Comparison of ENCODE assay signal across 2 cellular contexts in the genomic region with DNA sequence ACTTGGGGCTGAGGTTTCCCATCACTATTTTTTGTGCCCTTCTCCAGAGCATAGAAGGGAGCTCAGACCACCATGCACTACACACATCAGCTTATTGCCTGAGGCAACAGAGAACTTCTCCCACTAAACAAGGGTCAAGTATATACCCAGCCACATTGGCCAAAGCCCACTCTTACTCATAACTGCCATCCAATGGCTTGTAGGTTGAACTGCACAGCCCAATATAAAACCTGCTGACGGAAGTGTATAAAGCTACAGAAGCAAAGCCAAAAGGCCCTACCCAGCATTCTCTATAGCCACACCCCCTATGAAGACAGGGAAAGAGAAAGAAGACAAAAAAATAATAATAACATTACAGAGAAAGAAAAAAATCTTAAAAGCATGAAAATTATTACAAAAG.
TF ChIP-seq lines count a peak whose summit lies in the region.

No MANE protein-coding gene starts in this region.

TF ChIP-seq in HCT116, 20 proteins besides CTCF, POLR2A, EP300 and RAD21 (continued from another document):
- no peak for TF ChIP-seq ZBTB33 (IDR thresholded peaks at IDR 0.05; ENCODE audit: extremely low read depth, insufficient replicate concordance, low read length)
- TF ChIP-seq, protein P1, sequence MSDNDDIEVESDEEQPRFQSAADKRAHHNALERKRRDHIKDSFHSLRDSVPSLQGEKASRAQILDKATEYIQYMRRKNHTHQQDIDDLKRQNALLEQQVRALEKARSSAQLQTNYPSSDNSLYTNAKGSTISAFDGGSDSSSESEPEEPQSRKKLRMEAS (IDR thresholded peaks at IDR 0.05): no peak

TF ChIP-seq in WTC11, 78 proteins besides CTCF, POLR2A, EP300 and RAD21 (continued from another document):
- TF ChIP-seq, protein P2, sequence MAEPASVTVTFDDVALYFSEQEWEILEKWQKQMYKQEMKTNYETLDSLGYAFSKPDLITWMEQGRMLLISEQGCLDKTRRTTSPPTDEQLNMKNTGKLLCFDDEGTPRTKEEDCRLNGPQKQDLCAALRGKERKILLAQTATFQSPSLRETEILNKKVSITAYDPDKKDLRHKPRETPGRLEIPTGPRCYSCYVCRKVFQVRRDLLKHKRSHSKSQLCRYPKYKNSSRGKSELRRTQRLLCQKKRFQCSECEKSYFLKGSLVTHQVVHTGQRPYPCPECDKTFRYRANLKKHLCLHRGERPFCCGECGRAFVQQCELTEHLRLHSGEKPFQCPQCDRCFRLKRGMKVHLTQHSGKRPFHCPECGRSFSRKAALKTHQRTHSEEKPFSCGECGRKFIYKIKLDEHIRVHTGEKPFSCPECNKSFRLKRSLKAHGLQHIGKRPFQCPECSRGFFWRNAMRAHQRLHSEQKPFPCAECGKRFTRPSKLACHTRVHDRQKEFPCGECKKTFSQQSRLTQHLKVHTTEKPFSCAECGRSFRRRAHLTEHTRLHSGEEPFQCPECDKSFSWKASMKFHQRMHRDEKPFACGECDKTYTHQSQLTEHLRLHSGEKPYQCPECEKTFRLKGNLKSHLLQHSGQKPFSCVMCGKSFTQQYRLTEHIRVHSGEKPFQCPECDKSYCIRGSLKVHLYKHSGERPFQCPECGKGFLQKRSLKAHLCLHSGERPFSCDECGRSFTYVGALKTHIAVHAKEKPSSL (CRISPR knock-in tag; conservative IDR thresholded peaks at IDR 0.05): no peak
- TF ChIP-seq ETV6 (CRISPR knock-in tag; IDR thresholded peaks at IDR 0.05) (no peak), PRRX2 (CRISPR knock-in tag; IDR thresholded peaks at IDR 0.05) (no peak), USF2 (CRISPR knock-in tag; IDR thresholded peaks at IDR 0.05) (no peak), IRF2 (CRISPR knock-in tag; IDR thresholded peaks at IDR 0.05; ENCODE audit: borderline replicate concordance, low read depth) (no peak), JAZF1 (CRISPR knock-in tag; IDR thresholded peaks at IDR 0.05) (no peak), FOXK1 (CRISPR knock-in tag; IDR thresholded peaks at IDR 0.05) (no peak), ZNF232 (CRISPR knock-in tag; IDR thresholded peaks at IDR 0.05) (no peak), CREM (CRISPR knock-in tag; IDR thresholded peaks at IDR 0.05) (no peak)
- TF ChIP-seq, protein P3, sequence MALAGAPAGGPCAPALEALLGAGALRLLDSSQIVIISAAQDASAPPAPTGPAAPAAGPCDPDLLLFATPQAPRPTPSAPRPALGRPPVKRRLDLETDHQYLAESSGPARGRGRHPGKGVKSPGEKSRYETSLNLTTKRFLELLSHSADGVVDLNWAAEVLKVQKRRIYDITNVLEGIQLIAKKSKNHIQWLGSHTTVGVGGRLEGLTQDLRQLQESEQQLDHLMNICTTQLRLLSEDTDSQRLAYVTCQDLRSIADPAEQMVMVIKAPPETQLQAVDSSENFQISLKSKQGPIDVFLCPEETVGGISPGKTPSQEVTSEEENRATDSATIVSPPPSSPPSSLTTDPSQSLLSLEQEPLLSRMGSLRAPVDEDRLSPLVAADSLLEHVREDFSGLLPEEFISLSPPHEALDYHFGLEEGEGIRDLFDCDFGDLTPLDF (CRISPR knock-in tag; IDR thresholded peaks at IDR 0.05): no peak
- TF ChIP-seq, protein P4, sequence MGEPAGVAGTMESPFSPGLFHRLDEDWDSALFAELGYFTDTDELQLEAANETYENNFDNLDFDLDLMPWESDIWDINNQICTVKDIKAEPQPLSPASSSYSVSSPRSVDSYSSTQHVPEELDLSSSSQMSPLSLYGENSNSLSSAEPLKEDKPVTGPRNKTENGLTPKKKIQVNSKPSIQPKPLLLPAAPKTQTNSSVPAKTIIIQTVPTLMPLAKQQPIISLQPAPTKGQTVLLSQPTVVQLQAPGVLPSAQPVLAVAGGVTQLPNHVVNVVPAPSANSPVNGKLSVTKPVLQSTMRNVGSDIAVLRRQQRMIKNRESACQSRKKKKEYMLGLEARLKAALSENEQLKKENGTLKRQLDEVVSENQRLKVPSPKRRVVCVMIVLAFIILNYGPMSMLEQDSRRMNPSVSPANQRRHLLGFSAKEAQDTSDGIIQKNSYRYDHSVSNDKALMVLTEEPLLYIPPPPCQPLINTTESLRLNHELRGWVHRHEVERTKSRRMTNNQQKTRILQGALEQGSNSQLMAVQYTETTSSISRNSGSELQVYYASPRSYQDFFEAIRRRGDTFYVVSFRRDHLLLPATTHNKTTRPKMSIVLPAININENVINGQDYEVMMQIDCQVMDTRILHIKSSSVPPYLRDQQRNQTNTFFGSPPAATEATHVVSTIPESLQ (CRISPR knock-in tag; IDR thresholded peaks at IDR 0.05): no peak
- TF ChIP-seq, protein P5, sequence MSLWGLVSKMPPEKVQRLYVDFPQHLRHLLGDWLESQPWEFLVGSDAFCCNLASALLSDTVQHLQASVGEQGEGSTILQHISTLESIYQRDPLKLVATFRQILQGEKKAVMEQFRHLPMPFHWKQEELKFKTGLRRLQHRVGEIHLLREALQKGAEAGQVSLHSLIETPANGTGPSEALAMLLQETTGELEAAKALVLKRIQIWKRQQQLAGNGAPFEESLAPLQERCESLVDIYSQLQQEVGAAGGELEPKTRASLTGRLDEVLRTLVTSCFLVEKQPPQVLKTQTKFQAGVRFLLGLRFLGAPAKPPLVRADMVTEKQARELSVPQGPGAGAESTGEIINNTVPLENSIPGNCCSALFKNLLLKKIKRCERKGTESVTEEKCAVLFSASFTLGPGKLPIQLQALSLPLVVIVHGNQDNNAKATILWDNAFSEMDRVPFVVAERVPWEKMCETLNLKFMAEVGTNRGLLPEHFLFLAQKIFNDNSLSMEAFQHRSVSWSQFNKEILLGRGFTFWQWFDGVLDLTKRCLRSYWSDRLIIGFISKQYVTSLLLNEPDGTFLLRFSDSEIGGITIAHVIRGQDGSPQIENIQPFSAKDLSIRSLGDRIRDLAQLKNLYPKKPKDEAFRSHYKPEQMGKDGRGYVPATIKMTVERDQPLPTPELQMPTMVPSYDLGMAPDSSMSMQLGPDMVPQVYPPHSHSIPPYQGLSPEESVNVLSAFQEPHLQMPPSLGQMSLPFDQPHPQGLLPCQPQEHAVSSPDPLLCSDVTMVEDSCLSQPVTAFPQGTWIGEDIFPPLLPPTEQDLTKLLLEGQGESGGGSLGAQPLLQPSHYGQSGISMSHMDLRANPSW (CRISPR knock-in tag; conservative IDR thresholded peaks at IDR 0.05; ENCODE audit: low read depth): no peak
